In the genomic region with DNA sequence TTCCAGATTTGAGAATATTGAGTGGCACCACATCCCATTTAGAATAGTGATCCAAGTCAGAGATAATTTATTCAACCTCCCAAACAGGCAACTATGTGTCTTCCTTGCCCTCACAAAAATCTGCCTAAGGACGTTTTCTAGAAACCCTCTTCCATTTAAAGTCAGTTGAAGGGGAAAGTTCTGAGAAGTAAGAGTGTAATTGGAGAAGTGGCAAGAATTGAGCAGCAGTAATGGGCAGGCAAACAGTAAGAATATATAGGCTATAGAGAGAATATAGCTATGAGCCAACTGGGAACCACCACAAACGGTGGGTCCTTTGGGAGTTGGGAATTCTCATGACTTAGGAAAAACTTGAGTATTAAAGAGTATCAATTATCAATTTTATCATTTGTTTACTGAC, we compare ENCODE assay signal across 16 cellular contexts. TPM values are rescaled to one million over a fixed set of nuclear protein-coding genes. Genes with fewer than 3 reads are reported as not detected.
DNase-seq lines count a peak whose midpoint lies in the region; ATAC-seq and TF ChIP-seq lines count a peak whose summit lies in the region.
"Had no signal": no experiment of that assay in that cellular context is flagged by ENCODE, and none has a peak within 500 bp of the region (broad histone marks: within the 10 kb centered on the region; RNA-seq: fewer than 3 reads in every experiment).

No MANE protein-coding gene starts in this region.

- no peak for ATAC-seq in activated T-cell treated with anti-CD3 and anti-CD28 coated beads, Interleukin-2, amount 50 U/mL, for 4 hours
- ATAC-seq in HG02759 (IDR thresholded peaks at IDR 0.05; ENCODE audit: unreplicated experiment): no peak
- ATAC-seq: stimulated activated naive B cell treated with anti-CD40 and anti-IgM and Interleukin-4, amounts not matched to agents 10 μg/mL and 1 μg/mL and 100 μg/mL, for 72 hours; upper lobe of right lung had no signal

- no peak overlapping the region for H3K4me2 ChIP-seq in parathyroid adenoma (ENCODE audit: low read length)

- peak overlapping the region; percentile 79 for H3K4me3 Mint-ChIP-seq in activated T-cell treated with anti-CD3 and anti-CD28 coated beads, Interleukin-2, amount 50 U/mL, for 4 hours
- H3K4me3 Mint-ChIP-seq in activated T-cell treated with anti-CD3 and anti-CD28 coated beads, Interleukin-2, amount 50 U/mL, for 24 hours: no peak overlapping the region

- in situ Hi-C loops in SK-MEL-5 (cut with HindIII; ENCODE audit: low pct_unique_long_range_greater_than_20kb, low sequenced_read_pairs): no loop called here

- no peak overlapping the region for H3K9ac ChIP-seq in parathyroid adenoma

- peak overlapping the region; percentile 45 for H3K27ac ChIP-seq in parathyroid adenoma
- H3K27ac ChIP-seq: neutrophil had no signal

- no peak overlapping the region for H3K27ac Mint-ChIP-seq in activated T-cell treated with anti-CD3 and anti-CD28 coated beads, Interleukin-2, amount 50 U/mL, for 24 hours

- peaks cover 5% of the 10 kb centered on the region for H3K4me1 ChIP-seq in parathyroid adenoma

- no peak for DNase-seq in activated T-cell treated with anti-CD3 and anti-CD28 coated beads, Interleukin-2, amount 50 U/mL, for 4 hours
- no peak for DNase-seq in activated T-cell treated with anti-CD3 and anti-CD28 coated beads, Interleukin-2, amount 50 U/mL, for 24 hours
- DNase-seq in SK-MEL-5 (ENCODE audit: low read depth, low spot score) (peak; percentile 41), fibroblast of peridontal ligament (ENCODE audit: extremely low read depth) (peak; percentile 3), NCI-H128 (lab: John Stamatoyannopoulos, UW; ENCODE audit: unreplicated experiment) (no peak)
- DNase-seq in stimulated activated CD4-positive, alpha-beta T cell treated with anti-CD3 and anti-CD28 coated beads, Interleukin-1b, Interleukin-23, amount 100 ng/mL, for 48 hours: no peak
- DNase-seq: activated naive CD4-positive, alpha-beta T cell treated with Interleukin-2 at 50 U/mL for 16 hours; effector CD8-positive, alpha-beta T cell; MV-4-11; NK-92 treated with Interleukin-12 subunit alpha and Interleukin-12 subunit beta, amount 100 ng/mL, for 24 hours; SHP77; stimulated activated naive B cell treated with anti-CD40 and anti-IgM and Interleukin-4, amounts not matched to agents 10 μg/mL and 1 μg/mL and 100 μg/mL, for 72 hours; upper lobe of right lung had no signal

- H3K4me1 Mint-ChIP-seq in activated T-cell treated with anti-CD3 and anti-CD28 coated beads, Interleukin-2, amount 50 U/mL, for 4 hours (ENCODE audit: low read depth): peaks cover 6% of the 10 kb centered on the region
- peaks cover 7% of the 10 kb centered on the region for H3K4me1 Mint-ChIP-seq in activated T-cell treated with anti-CD3 and anti-CD28 coated beads, Interleukin-2, amount 50 U/mL, for 24 hours (ENCODE audit: low read depth)

- TF ChIP-seq CTCF in parathyroid adenoma (IDR thresholded peaks at IDR 0.05): no peak

- H3K36me3 Mint-ChIP-seq in activated T-cell treated with anti-CD3 and anti-CD28 coated beads, Interleukin-2, amount 50 U/mL, for 4 hours (ENCODE audit: insufficient read depth): no peaks in the 10 kb centered on the region
- H3K36me3 Mint-ChIP-seq in activated T-cell treated with anti-CD3 and anti-CD28 coated beads, Interleukin-2, amount 50 U/mL, for 24 hours (ENCODE audit: low read depth): no peaks in the 10 kb centered on the region
- H3K36me3 Mint-ChIP-seq: stimulated activated naive B cell treated with anti-CD40 and anti-IgM and Interleukin-4, amounts not matched to agents 10 μg/mL and 1 μg/mL and 100 μg/mL, for 72 hours had no signal

- H3K9me3 Mint-ChIP-seq in activated T-cell treated with anti-CD3 and anti-CD28 coated beads, Interleukin-2, amount 50 U/mL, for 4 hours: no peaks in the 10 kb centered on the region
- no peaks in the 10 kb centered on the region for H3K9me3 Mint-ChIP-seq in activated T-cell treated with anti-CD3 and anti-CD28 coated beads, Interleukin-2, amount 50 U/mL, for 24 hours
- H3K9me3 Mint-ChIP-seq: stimulated activated naive B cell treated with anti-CD40 and anti-IgM and Interleukin-4, amounts not matched to agents 10 μg/mL and 1 μg/mL and 100 μg/mL, for 72 hours had no signal

- H3K36me3 ChIP-seq in parathyroid adenoma (ENCODE audit: control insufficient read depth, insufficient read depth, low read length): no peaks in the 10 kb centered on the region
- H3K36me3 ChIP-seq: neutrophil, upper lobe of right lung had no signal

- no peaks in the 10 kb centered on the region for H3K27me3 ChIP-seq in parathyroid adenoma (ENCODE audit: control insufficient read depth, insufficient read depth, low read length)
- H3K27me3 ChIP-seq: neutrophil, upper lobe of right lung had no signal

- no peak overlapping the region for H3K4me3 ChIP-seq in parathyroid adenoma (ENCODE audit: low read depth, low read length)

- peak overlapping the region; percentile 83 for H2AFZ ChIP-seq in parathyroid adenoma

- no peaks in the 10 kb centered on the region for H3K9me3 ChIP-seq in parathyroid adenoma (ENCODE audit: control insufficient read depth, low read length)
- H3K9me3 ChIP-seq: neutrophil, upper lobe of right lung had no signal

- H3K79me2 ChIP-seq in parathyroid adenoma: no peaks in the 10 kb centered on the region

- H3K27me3 Mint-ChIP-seq in activated T-cell treated with anti-CD3 and anti-CD28 coated beads, Interleukin-2, amount 50 U/mL, for 4 hours (ENCODE audit: low read depth): peaks cover 7% of the 10 kb centered on the region
- no peaks in the 10 kb centered on the region for H3K27me3 Mint-ChIP-seq in activated T-cell treated with anti-CD3 and anti-CD28 coated beads, Interleukin-2, amount 50 U/mL, for 24 hours
- H3K27me3 Mint-ChIP-seq: stimulated activated naive B cell treated with anti-CD40 and anti-IgM and Interleukin-4, amounts not matched to agents 10 μg/mL and 1 μg/mL and 100 μg/mL, for 72 hours had no signal

RNA-seq across cellular contexts. Expression of gene CETN3, which starts 31.1 kb away (rescaled TPM):
- total RNA-seq in activated T-cell treated with anti-CD3 and anti-CD28 coated beads, Interleukin-2, amount 50 U/mL, for 4 hours: 10 to 100 TPM; 28.4 to 33.6 (median 32.4) TPM
- 48.5 and 50.5 TPM in 2 replicates for total RNA-seq in SK-MEL-5 (2014; rRNA removed; shearing (Covaris generic))
- polyA plus RNA-seq in SK-MEL-5 (2015; cell fraction: cytosol; rRNA removed): 19.9 and 23.7 TPM in 2 replicates
- 21.0 and 23.5 TPM in 2 replicates for polyA plus RNA-seq in SK-MEL-5 (2015; cell fraction: nucleus; rRNA removed)

RNA-seq across cellular contexts. Expression of gene MBLAC2, which starts 33.9 kb away (rescaled TPM):
- 1 to 10 TPM; 3.4 to 4.6 (median 3.7) TPM for total RNA-seq in activated T-cell treated with anti-CD3 and anti-CD28 coated beads, Interleukin-2, amount 50 U/mL, for 4 hours
- 8.4 and 10.7 TPM in 2 replicates for total RNA-seq in SK-MEL-5 (2014; rRNA removed; shearing (Covaris generic))
- 11.3 and 12.8 TPM in 2 replicates for polyA plus RNA-seq in SK-MEL-5 (2015; cell fraction: cytosol; rRNA removed)
- polyA plus RNA-seq in SK-MEL-5 (2015; cell fraction: nucleus; rRNA removed): 17.9 and 26.7 TPM in 2 replicates

RNA-seq across cellular contexts. Expression of gene POLR3G, which starts 34.0 kb away (rescaled TPM):
- total RNA-seq in activated T-cell treated with anti-CD3 and anti-CD28 coated beads, Interleukin-2, amount 50 U/mL, for 4 hours: 10 to 100 TPM; 17.9 to 22.5 (median 22.3) TPM
- total RNA-seq in SK-MEL-5 (2014; rRNA removed; shearing (Covaris generic)): 55.3 and 60.5 TPM in 2 replicates
- 83.7 and 105 TPM in 2 replicates for polyA plus RNA-seq in SK-MEL-5 (2015; cell fraction: cytosol; rRNA removed)
- 66.8 and 92.8 TPM in 2 replicates for polyA plus RNA-seq in SK-MEL-5 (2015; cell fraction: nucleus; rRNA removed)

Comparison
In these comparisons a context has a peak if more than half of its experiments do, and no peak if none do; other contexts are left out.
1. DNase-seq: peak in SK-MEL-5 (single experiment) and fibroblast of peridontal ligament (single experiment); none in activated T-cell treated with anti-CD3 and anti-CD28 coated beads, Interleukin-2, amount 50 U/mL, for 4 hours (single experiment), activated T-cell treated with anti-CD3 and anti-CD28 coated beads, Interleukin-2, amount 50 U/mL, for 24 hours (single experiment), NCI-H128 (single experiment) and stimulated activated CD4-positive, alpha-beta T cell treated with anti-CD3 and anti-CD28 coated beads, Interleukin-1b, Interleukin-23, amount 100 ng/mL, for 48 hours (single experiment).